Comparison of ENCODE assay signal across 9 cellular contexts in genomic region chr3:104596551-104596950, GRCh38.
DNase-seq lines count a peak whose midpoint lies in the region; ATAC-seq and TF ChIP-seq lines count a peak whose summit lies in the region.
"Had no signal": no experiment of that assay in that cellular context is flagged by ENCODE, and none has a peak within 500 bp of the region (broad histone marks: within the 10 kb centered on the region; RNA-seq: fewer than 3 reads in every experiment).

No MANE protein-coding gene starts in this region.

- CTCF ChIA-PET in Caco-2 (lab: Charles Lee) = interaction anchor here (0.6 kb wide), 1 partner anchor 48 kb away, joined by 3 read pairs; no protein-coding TSS in a partner anchor
- CTCF ChIA-PET in activated naive CD4-positive, alpha-beta T cell treated with anti-CD3 and anti-CD28 coated beads, Interleukin-2, amount 10 ng/mL, durations not matched to agents 7 days and 5 days (lab: Charles Lee) = interaction anchor here (1.3 kb wide), 2 partner anchors 10 to 922 kb away, joined by 6 to 8 read pairs; no protein-coding TSS in a partner anchor

- no peaks in the 10 kb centered on the region for H3K79me2 ChIP-seq in mesendoderm (ENCODE audit: control insufficient read depth, insufficient read depth, low read length)

- no peaks in the 10 kb centered on the region for H3K9me3 Mint-ChIP-seq in Caco-2 (ENCODE audit: unreplicated experiment)
- no peaks in the 10 kb centered on the region for H3K9me3 Mint-ChIP-seq in activated naive CD4-positive, alpha-beta T cell treated with anti-CD3 and anti-CD28 coated beads, Interleukin-2, amount 10 ng/mL, durations not matched to agents 7 days and 5 days
- H3K9me3 Mint-ChIP-seq: T-helper 1 cell treated with Interleukin-12 subunit alpha and Interleukin-12 subunit beta and Interleukin-4 antibody, amounts not matched to agents 30 μg/mL and 1 μg/mL, for 36 hours had no signal

- DNase-seq in Caco-2 (peak in 1 of 2 experiments; percentile 25), NCI-H2196 treated with DMSO at 0.1 percent for 48 hours (lab: John Stamatoyannopoulos, UW; ENCODE audit: unreplicated experiment) (peak; percentile 52), breast epithelium (ENCODE audit: low spot score in 2 of 2) (no peak), mesendoderm (peak; percentile 72), Right ventricle myocardium superior (no peak)
- DNase-seq in activated naive CD4-positive, alpha-beta T cell treated with anti-CD3 and anti-CD28 coated beads, Interleukin-2, amount 10 ng/mL, durations not matched to agents 7 days and 5 days = no peak

- TF ChIP-seq POLR2A in breast epithelium (IDR thresholded peaks at IDR 0.05) = no peak

- H3K9ac ChIP-seq in mesendoderm (ENCODE audit: low read length) = no peak overlapping the region

- no peak overlapping the region for H4K5ac ChIP-seq in mesendoderm (ENCODE audit: low read length)

- H2BK120ac ChIP-seq in mesendoderm (ENCODE audit: low read depth, low read length) = no peak overlapping the region

- no peak overlapping the region for H3K18ac ChIP-seq in mesendoderm (ENCODE audit: low read length)

- no peak overlapping the region for H3K23ac ChIP-seq in mesendoderm (ENCODE audit: low read length)

- no peak overlapping the region for H3K4ac ChIP-seq in mesendoderm (ENCODE audit: low read depth, low read length)

- peak; percentile 36 to 51 for TF ChIP-seq CTCF in Caco-2 (IDR thresholded peaks at IDR 0.05; ENCODE audit: insufficient read depth in 1 of 2, low read depth in 1 of 2, low read length in 1 of 2, severe bottlenecking in 1 of 2, unreplicated experiment in 1 of 2)
- peak in 2 of 3 donors; percentile 48 to 49 for TF ChIP-seq CTCF in breast epithelium (IDR thresholded peaks at IDR 0.05)

- H2AK5ac ChIP-seq in mesendoderm (ENCODE audit: low read length) = no peak overlapping the region

- H3K4me2 ChIP-seq in mesendoderm (ENCODE audit: low read length) = no peak overlapping the region

- H3K27me3 ChIP-seq in Caco-2 (replicated peaks; ENCODE audit: control insufficient read depth, insufficient read depth, low read length) = no peaks in the 10 kb centered on the region
- H3K27me3 ChIP-seq in breast epithelium = no peaks in the 10 kb centered on the region
- no peaks in the 10 kb centered on the region for H3K27me3 ChIP-seq in mesendoderm (ENCODE audit: insufficient read depth, low read length, poor library complexity)

- H3K4me3 Mint-ChIP-seq in Caco-2 (ENCODE audit: unreplicated experiment) = no peak overlapping the region
- no peak overlapping the region for H3K4me3 Mint-ChIP-seq in activated naive CD4-positive, alpha-beta T cell treated with anti-CD3 and anti-CD28 coated beads, Interleukin-2, amount 10 ng/mL, durations not matched to agents 7 days and 5 days
- H3K4me3 Mint-ChIP-seq: T-helper 1 cell treated with Interleukin-12 subunit alpha and Interleukin-12 subunit beta and Interleukin-4 antibody, amounts not matched to agents 30 μg/mL and 1 μg/mL, for 36 hours had no signal

- H3K36me3 ChIP-seq in Caco-2 (ENCODE audit: control insufficient read depth, insufficient read depth, low read length) (no peaks in the 10 kb centered on the region), breast epithelium (no peaks in the 10 kb centered on the region), mesendoderm (ENCODE audit: control insufficient read depth, insufficient read depth, low read length) (no peaks in the 10 kb centered on the region)

- ATAC-seq in GM19035 (IDR thresholded peaks at IDR 0.05; ENCODE audit: unreplicated experiment) (peak; percentile 96), HG03135 (IDR thresholded peaks at IDR 0.05; ENCODE audit: unreplicated experiment) (peak; percentile 92), Right ventricle myocardium superior (ENCODE audit: poor library complexity) (no peak)

- H2BK15ac ChIP-seq in mesendoderm (replicated peaks; ENCODE audit: low read depth) = no peak overlapping the region

- POLR2A ChIA-PET in Caco-2 (lab: Charles Lee) = interaction anchor here (0.6 kb wide), 1 partner anchor 795 kb away, joined by 3 read pairs; no protein-coding TSS in a partner anchor

- no peaks in the 10 kb centered on the region for H3K4me1 ChIP-seq in Caco-2
- no peaks in the 10 kb centered on the region for H3K4me1 ChIP-seq in breast epithelium
- H3K4me1 ChIP-seq in mesendoderm (ENCODE audit: control insufficient read depth, low read depth, low read length) = no peaks in the 10 kb centered on the region

- H3K36me3 Mint-ChIP-seq in Caco-2 (ENCODE audit: insufficient read depth, unreplicated experiment) = no peaks in the 10 kb centered on the region
- H3K36me3 Mint-ChIP-seq in activated naive CD4-positive, alpha-beta T cell treated with anti-CD3 and anti-CD28 coated beads, Interleukin-2, amount 10 ng/mL, durations not matched to agents 7 days and 5 days = no peaks in the 10 kb centered on the region

- H3K9me3 ChIP-seq in Caco-2 (no peaks in the 10 kb centered on the region), breast epithelium (no peaks in the 10 kb centered on the region)

- H3K4me3 ChIP-seq in Caco-2 (ENCODE audit: low read depth, low read length) (no peak overlapping the region), breast epithelium (no peak overlapping the region), mesendoderm (ENCODE audit: low read length) (no peak overlapping the region)

- no peak overlapping the region for H3K56ac ChIP-seq in mesendoderm (ENCODE audit: low read length)

- no TSS peak for BruUV-seq in Caco-2 (replicated peaks; lab: Mats Ljungman, UMichigan)

- H3K27ac ChIP-seq in breast epithelium (no peak overlapping the region), mesendoderm (ENCODE audit: low read depth, low read length) (no peak overlapping the region)

- H3K27me3 Mint-ChIP-seq in Caco-2 (ENCODE audit: insufficient read depth, unreplicated experiment) = no peaks in the 10 kb centered on the region
- no peaks in the 10 kb centered on the region for H3K27me3 Mint-ChIP-seq in activated naive CD4-positive, alpha-beta T cell treated with anti-CD3 and anti-CD28 coated beads, Interleukin-2, amount 10 ng/mL, durations not matched to agents 7 days and 5 days

- intact Hi-C loops in Caco-2 (cut with micrococcal nuclease; ENCODE audit: unreplicated experiment) = loop anchor here (1.0 kb wide), 2 partner anchors 770 to 922 kb away; partner anchors contain the start of gene ALCAM
- intact Hi-C loops in breast epithelium (cut with DNase I; ENCODE audit: low total_unique reads) = no loop called here
- intact Hi-C loops in Right ventricle myocardium superior (cut with DNase I) = no loop called here

- H4K8ac ChIP-seq in mesendoderm (ENCODE audit: low read depth, low read length) = no peak overlapping the region

- WGBS in mesendoderm (ENCODE audit: extremely low coverage, insufficient coverage, low lambda C conversion rate) = no CpG with 5 or more reads among the region's 2 CpGs

- no peak overlapping the region for H2BK5ac ChIP-seq in mesendoderm (ENCODE audit: low read length)

- no peak overlapping the region for H3K27ac Mint-ChIP-seq in Caco-2 (ENCODE audit: unreplicated experiment)
- H3K27ac Mint-ChIP-seq in activated naive CD4-positive, alpha-beta T cell treated with anti-CD3 and anti-CD28 coated beads, Interleukin-2, amount 10 ng/mL, durations not matched to agents 7 days and 5 days = no peak overlapping the region
- H3K27ac Mint-ChIP-seq: T-helper 1 cell treated with Interleukin-12 subunit alpha and Interleukin-12 subunit beta and Interleukin-4 antibody, amounts not matched to agents 30 μg/mL and 1 μg/mL, for 36 hours had no signal

- H3K79me1 ChIP-seq in mesendoderm (ENCODE audit: low read length) = no peaks in the 10 kb centered on the region

- no peaks in the 10 kb centered on the region for H3K4me1 Mint-ChIP-seq in Caco-2 (ENCODE audit: low read depth, unreplicated experiment)
- H3K4me1 Mint-ChIP-seq in activated naive CD4-positive, alpha-beta T cell treated with anti-CD3 and anti-CD28 coated beads, Interleukin-2, amount 10 ng/mL, durations not matched to agents 7 days and 5 days = no peaks in the 10 kb centered on the region

Comparison
In these comparisons a context has a peak if more than half of its experiments do, and no peak if none do; other contexts are left out.
1. DNase-seq: peak in NCI-H2196 treated with DMSO at 0.1 percent for 48 hours (single experiment) and mesendoderm (single experiment); none in breast epithelium (0 of 2), activated naive CD4-positive, alpha-beta T cell treated with anti-CD3 and anti-CD28 coated beads, Interleukin-2, amount 10 ng/mL, durations not matched to agents 7 days and 5 days (single experiment) and Right ventricle myocardium superior (single experiment).